In the genomic region with DNA sequence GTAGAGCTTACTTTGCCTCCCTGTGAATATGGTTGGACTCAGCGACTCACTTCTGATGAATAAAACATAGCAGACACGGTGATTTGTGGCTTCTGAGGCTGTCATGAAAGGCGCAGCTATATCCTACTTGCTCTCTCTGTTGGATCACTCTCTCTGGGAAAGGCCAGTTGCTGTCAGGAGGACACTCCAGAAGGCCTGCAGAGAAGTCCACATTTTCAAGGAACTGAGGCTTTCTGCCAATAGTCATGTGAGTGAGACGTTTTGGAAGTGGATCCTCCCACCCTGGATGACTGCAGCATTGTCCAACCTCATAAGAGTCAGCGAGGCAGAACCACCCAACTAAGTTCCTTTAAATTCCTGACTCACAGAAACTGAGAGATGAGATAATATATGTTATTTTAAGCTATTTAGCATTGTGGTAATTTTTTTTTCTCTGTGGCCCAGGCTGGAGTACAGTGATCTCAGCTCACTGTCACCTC, we compare ENCODE assay signal across 9 cellular contexts.
A peak's percentile ranks its signal among the peaks of the same experiment; 100 is the strongest.
DNase-seq lines count a peak whose midpoint lies in the region; ATAC-seq and TF ChIP-seq lines count a peak whose summit lies in the region.
"Had no signal": no experiment of that assay in that cellular context is flagged by ENCODE, and none has a peak within 500 bp of the region (broad histone marks: within the 10 kb centered on the region; RNA-seq: fewer than 3 reads in every experiment).

No MANE protein-coding gene starts in this region.

- CTCF ChIA-PET in activated CD8-positive, alpha-beta T cell treated with anti-CD3 and anti-CD28 coated beads for 36 hours (lab: Charles Lee), result interaction anchor here (1.1 to 2.0 kb wide), 3 partner anchors 18 to 134 kb away, joined by 4 to 7 read pairs (median 4); no protein-coding TSS in a partner anchor
- CTCF ChIA-PET in activated CD8-positive, alpha-beta T cell treated with anti-CD3 and anti-CD28 coated beads, Interleukin-2, amount 10 ng/mL, durations not matched to agents 7 days and 5 days (lab: Charles Lee), result interaction anchor here (0.6 kb wide), 1 partner anchor 268 kb away, joined by 3 read pairs; no protein-coding TSS in a partner anchor

- no peak for TF ChIP-seq CTCF in activated CD8-positive, alpha-beta T cell treated with anti-CD3 and anti-CD28 coated beads for 36 hours (IDR thresholded peaks at IDR 0.05)

- peak; percentile 95 for ATAC-seq in activated CD8-positive, alpha-beta T cell treated with anti-CD3 and anti-CD28 coated beads for 36 hours
- ATAC-seq in activated CD8-positive, alpha-beta T cell treated with anti-CD3 and anti-CD28 coated beads, Interleukin-2, amount 10 ng/mL, durations not matched to agents 7 days and 5 days, result no peak
- peak; percentile 90 for ATAC-seq in stimulated activated memory B cell treated with anti-CD40 and anti-IgM and Interleukin-4, amounts not matched to agents 10 μg/mL and 1 μg/mL and 100 μg/mL, for 72 hours

- H3K4me3 Mint-ChIP-seq in activated CD8-positive, alpha-beta T cell treated with anti-CD3 and anti-CD28 coated beads for 36 hours, result no peak overlapping the region
- no peak overlapping the region for H3K4me3 Mint-ChIP-seq in activated CD8-positive, alpha-beta T cell treated with anti-CD3 and anti-CD28 coated beads, Interleukin-2, amount 10 ng/mL, durations not matched to agents 7 days and 5 days
- no peak overlapping the region for H3K4me3 Mint-ChIP-seq in stimulated activated memory B cell treated with anti-CD40 and anti-IgM and Interleukin-4, amounts not matched to agents 10 μg/mL and 1 μg/mL and 100 μg/mL, for 72 hours
- H3K4me3 Mint-ChIP-seq: CD4-positive, CD25-positive, alpha-beta regulatory T cell had no signal

- no peaks in the 10 kb centered on the region for H3K9me3 Mint-ChIP-seq in activated CD8-positive, alpha-beta T cell treated with anti-CD3 and anti-CD28 coated beads for 36 hours
- H3K9me3 Mint-ChIP-seq in activated CD8-positive, alpha-beta T cell treated with anti-CD3 and anti-CD28 coated beads, Interleukin-2, amount 10 ng/mL, durations not matched to agents 7 days and 5 days (ENCODE audit: insufficient read depth), result no peaks in the 10 kb centered on the region
- H3K9me3 Mint-ChIP-seq in stimulated activated memory B cell treated with anti-CD40 and anti-IgM and Interleukin-4, amounts not matched to agents 10 μg/mL and 1 μg/mL and 100 μg/mL, for 72 hours, result no peaks in the 10 kb centered on the region

- no peak overlapping the region for H3K27ac Mint-ChIP-seq in activated CD8-positive, alpha-beta T cell treated with anti-CD3 and anti-CD28 coated beads for 36 hours
- H3K27ac Mint-ChIP-seq in activated CD8-positive, alpha-beta T cell treated with anti-CD3 and anti-CD28 coated beads, Interleukin-2, amount 10 ng/mL, durations not matched to agents 7 days and 5 days, result no peak overlapping the region
- H3K27ac Mint-ChIP-seq in stimulated activated memory B cell treated with anti-CD40 and anti-IgM and Interleukin-4, amounts not matched to agents 10 μg/mL and 1 μg/mL and 100 μg/mL, for 72 hours, result no peak overlapping the region
- H3K27ac Mint-ChIP-seq: CD4-positive, CD25-positive, alpha-beta regulatory T cell had no signal

- peak; percentile 36 for DNase-seq in activated CD8-positive, alpha-beta T cell treated with anti-CD3 and anti-CD28 coated beads for 36 hours
- no peak for DNase-seq in activated CD8-positive, alpha-beta T cell treated with anti-CD3 and anti-CD28 coated beads, Interleukin-2, amount 10 ng/mL, durations not matched to agents 7 days and 5 days
- peak; percentile 9 to 10 for DNase-seq in Kasumi-1 (lab: John Stamatoyannopoulos, UW)
- peak; percentile 57 for DNase-seq in fibroblast of peridontal ligament (ENCODE audit: extremely low read depth)
- DNase-seq in NCI-H2081 (lab: John Stamatoyannopoulos, UW), result no peak
- no peak for DNase-seq in middle frontal gyrus (ENCODE audit: extremely low spot score, low spot score)
- no peak for DNase-seq in NOMO-1 treated with DMSO at 0.1 percent for 48 hours (lab: John Stamatoyannopoulos, UW; ENCODE audit: unreplicated experiment)
- DNase-seq: CD4-positive, CD25-positive, alpha-beta regulatory T cell had no signal

- POLR2A ChIA-PET in activated CD8-positive, alpha-beta T cell treated with anti-CD3 and anti-CD28 coated beads for 36 hours (lab: Charles Lee), result no interaction called here
- POLR2A ChIA-PET in activated CD8-positive, alpha-beta T cell treated with anti-CD3 and anti-CD28 coated beads, Interleukin-2, amount 10 ng/mL, durations not matched to agents 7 days and 5 days (lab: Charles Lee), result no interaction called here

- H3K4me1 Mint-ChIP-seq in activated CD8-positive, alpha-beta T cell treated with anti-CD3 and anti-CD28 coated beads for 36 hours (ENCODE audit: low read depth), result peaks cover 3% of the 10 kb centered on the region
- no peaks in the 10 kb centered on the region for H3K4me1 Mint-ChIP-seq in activated CD8-positive, alpha-beta T cell treated with anti-CD3 and anti-CD28 coated beads, Interleukin-2, amount 10 ng/mL, durations not matched to agents 7 days and 5 days (ENCODE audit: low read depth)
- H3K4me1 Mint-ChIP-seq in stimulated activated memory B cell treated with anti-CD40 and anti-IgM and Interleukin-4, amounts not matched to agents 10 μg/mL and 1 μg/mL and 100 μg/mL, for 72 hours, result no peaks in the 10 kb centered on the region
- H3K4me1 Mint-ChIP-seq: CD4-positive, CD25-positive, alpha-beta regulatory T cell had no signal

- H3K27me3 Mint-ChIP-seq in activated CD8-positive, alpha-beta T cell treated with anti-CD3 and anti-CD28 coated beads for 36 hours, result no peaks in the 10 kb centered on the region
- H3K27me3 Mint-ChIP-seq in activated CD8-positive, alpha-beta T cell treated with anti-CD3 and anti-CD28 coated beads, Interleukin-2, amount 10 ng/mL, durations not matched to agents 7 days and 5 days (ENCODE audit: low read depth), result no peaks in the 10 kb centered on the region
- no peaks in the 10 kb centered on the region for H3K27me3 Mint-ChIP-seq in stimulated activated memory B cell treated with anti-CD40 and anti-IgM and Interleukin-4, amounts not matched to agents 10 μg/mL and 1 μg/mL and 100 μg/mL, for 72 hours
- H3K27me3 Mint-ChIP-seq: CD4-positive, CD25-positive, alpha-beta regulatory T cell had no signal

- H3K36me3 Mint-ChIP-seq in activated CD8-positive, alpha-beta T cell treated with anti-CD3 and anti-CD28 coated beads for 36 hours (ENCODE audit: low read depth), result no peaks in the 10 kb centered on the region
- H3K36me3 Mint-ChIP-seq in activated CD8-positive, alpha-beta T cell treated with anti-CD3 and anti-CD28 coated beads, Interleukin-2, amount 10 ng/mL, durations not matched to agents 7 days and 5 days (ENCODE audit: low read depth), result no peaks in the 10 kb centered on the region
- no peaks in the 10 kb centered on the region for H3K36me3 Mint-ChIP-seq in stimulated activated memory B cell treated with anti-CD40 and anti-IgM and Interleukin-4, amounts not matched to agents 10 μg/mL and 1 μg/mL and 100 μg/mL, for 72 hours
- H3K36me3 Mint-ChIP-seq: CD4-positive, CD25-positive, alpha-beta regulatory T cell had no signal

- intact Hi-C loops in activated CD8-positive, alpha-beta T cell treated with anti-CD3 and anti-CD28 coated beads for 36 hours (cut with micrococcal nuclease), result no loop called here

Comparison
In these comparisons a context has a peak if more than half of its experiments do, and no peak if none do; other contexts are left out.
1. DNase-seq: peak in activated CD8-positive, alpha-beta T cell treated with anti-CD3 and anti-CD28 coated beads for 36 hours (single experiment), Kasumi-1 (2 of 2) and fibroblast of peridontal ligament (single experiment); none in activated CD8-positive, alpha-beta T cell treated with anti-CD3 and anti-CD28 coated beads, Interleukin-2, amount 10 ng/mL, durations not matched to agents 7 days and 5 days (single experiment), NCI-H2081 (0 of 2), middle frontal gyrus (single experiment) and NOMO-1 treated with DMSO at 0.1 percent for 48 hours (single experiment).